12 cellular contexts compared by ENCODE assay signal in genomic region chr22:23068832-23069385, GRCh38. TPM values are rescaled to one million over a fixed set of nuclear protein-coding genes. Genes with fewer than 3 reads are reported as not detected.
DNase-seq lines count a peak whose midpoint lies in the region; FAIRE-seq and TF ChIP-seq lines count a peak whose summit lies in the region.
"Had no signal": no experiment of that assay in that cellular context is flagged by ENCODE, and none has a peak within 500 bp of the region (broad histone marks: within the 10 kb centered on the region; RNA-seq: fewer than 3 reads in every experiment).

No MANE protein-coding gene starts in this region.

- FAIRE-seq in HTR-8/SVneo (lab: Jason Lieb, UNC), result peak; percentile 48
- FAIRE-seq: colon, GM12878 had no signal

- POLR2A ChIA-PET in CD4-positive, alpha-beta memory T cell (lab: Charles Lee; ENCODE audit: partially characterized antibody), result interaction anchor here (1.5 kb wide), 1 partner anchor 1486 kb away, joined by 3 read pairs; the partner anchor contains the start of gene GUCD1
- POLR2A ChIA-PET in RWPE1 (lab: Yijun Ruan, JAX; ENCODE audit: low non-redundant PET), result no interaction called here

- no peaks in the 10 kb centered on the region for H3K36me3 Mint-ChIP-seq in CD4-positive, alpha-beta memory T cell

- DNase-seq in CD4-positive, alpha-beta memory T cell, result peak in 1 of 5 donors; percentile 4
- no peak for DNase-seq in HTR-8/SVneo (ENCODE audit: insufficient read length, low spot score)
- peak in 8 of 10 donors; percentile 2 to 39 (median 24) for DNase-seq in dorsolateral prefrontal cortex
- no peak for DNase-seq in GM20000 (ENCODE audit: low spot score)
- no peak for DNase-seq in RWPE1 (ENCODE audit: low spot score)
- DNase-seq in retina, result no peak
- DNase-seq: DMS 273 treated with DMSO at 0.1 percent for 48 hours; NCI-H2171 treated with DMSO at 0.1 percent for 48 hours; stimulated activated naive CD8-positive, alpha-beta T cell treated with anti-CD3 and anti-CD28 coated beads, Interleukin-15, Interleukin-2, amounts not matched to agents 100 U/mL and 50 U/mL, for 24 hours had no signal

- peaks cover 11% of the 10 kb centered on the region for H3K4me1 ChIP-seq in CD4-positive, alpha-beta memory T cell (ENCODE audit: insufficient read depth, low read length)
- H3K4me1 ChIP-seq in neuron (ENCODE audit: insufficient read depth, low read length), result peaks cover 17% of the 10 kb centered on the region

- H3K4me3 Mint-ChIP-seq in CD4-positive, alpha-beta memory T cell, result peak overlapping the region; percentile 79 to 95 (median 86)

- no peaks in the 10 kb centered on the region for H3K9me3 Mint-ChIP-seq in CD4-positive, alpha-beta memory T cell

- peaks cover 3% of the 10 kb centered on the region for H3K27me3 ChIP-seq in CD4-positive, alpha-beta memory T cell (ENCODE audit: insufficient read depth, low read length)
- H3K27me3 ChIP-seq in dorsolateral prefrontal cortex, result no peaks in the 10 kb centered on the region
- H3K27me3 ChIP-seq in neuron (ENCODE audit: insufficient read depth, low read length), result peaks cover 13% of the 10 kb centered on the region

- H3K36me3 ChIP-seq in CD4-positive, alpha-beta memory T cell (ENCODE audit: insufficient read depth, low read length), result no peaks in the 10 kb centered on the region
- peaks cover 5% of the 10 kb centered on the region for H3K36me3 ChIP-seq in neuron (ENCODE audit: insufficient read depth, low read length)

- H2AFZ ChIP-seq in neuron (ENCODE audit: low read depth, low read length), result peak overlapping the region; percentile 93

- TF ChIP-seq CTCF in dorsolateral prefrontal cortex (IDR thresholded peaks at IDR 0.05 in 54 of 56, conservative IDR thresholded peaks at IDR 0.05 in 2 of 56; ENCODE audit: low read depth in 1 of 56, partially characterized antibody in 56 of 56), result no peak
- no peak for TF ChIP-seq CTCF in GM20000 (IDR thresholded peaks at IDR 0.05; ENCODE audit: extremely low read depth, missing control alignments)
- TF ChIP-seq CTCF in RWPE1 (conservative IDR thresholded peaks at IDR 0.05; ENCODE audit: low read depth), result no peak

- H3K27me3 Mint-ChIP-seq in CD4-positive, alpha-beta memory T cell, result no peaks in the 10 kb centered on the region

- peak overlapping the region in 5 of 7 donors; percentile 52 to 91 (median 75) for H3K27ac Mint-ChIP-seq in CD4-positive, alpha-beta memory T cell

- H3K9me3 ChIP-seq in CD4-positive, alpha-beta memory T cell (ENCODE audit: control insufficient read depth in 1 of 2, low read length in 2 of 2), result no peaks in the 10 kb centered on the region
- H3K9me3 ChIP-seq in neuron (ENCODE audit: low read length), result no peaks in the 10 kb centered on the region

- H3K27ac ChIP-seq in CD4-positive, alpha-beta memory T cell (ENCODE audit: low read depth, low read length), result no peak overlapping the region
- H3K27ac ChIP-seq in dorsolateral prefrontal cortex (peak overlapping the region in 37 of 59 donors; percentile 7 to 91 (median 78)), RWPE1 (no peak overlapping the region)

- CTCF ChIA-PET in CD4-positive, alpha-beta memory T cell (lab: Charles Lee; ENCODE audit: partially characterized antibody), result interaction anchor here (1.5 to 1.6 kb wide), 2 partner anchors 50 to 105 kb away, joined by 3 to 4 read pairs; no protein-coding TSS in a partner anchor
- CTCF ChIA-PET in RWPE1 (lab: Yijun Ruan, JAX), result interaction anchor here (0.7 kb wide), 1 partner anchor 726 kb away, joined by 5 read pairs; no protein-coding TSS in a partner anchor

- intact Hi-C loops in CD4-positive, alpha-beta memory T cell (cut with micrococcal nuclease), result loop anchor here (5.0 kb wide), 1 partner anchor 68 kb away; no protein-coding TSS in a partner anchor
- intact Hi-C loops in dorsolateral prefrontal cortex (cut with DNase I), result loop anchor here in 1 of 2 donors (5.0 kb wide), 1 partner anchor 213 kb away; no protein-coding TSS in a partner anchor

- peaks cover 4 to 23% (median 9%) of the 10 kb centered on the region in 4 donors for H3K4me1 Mint-ChIP-seq in CD4-positive, alpha-beta memory T cell

- H3K4me3 ChIP-seq in CD4-positive, alpha-beta memory T cell (ENCODE audit: low read length in 2 of 2), result no peak overlapping the region
- peak overlapping the region in 41 of 59 donors; percentile 59 to 89 (median 75) for H3K4me3 ChIP-seq in dorsolateral prefrontal cortex
- no peak overlapping the region for H3K4me3 ChIP-seq in neuron (ENCODE audit: low read length)

RNA-seq across cellular contexts. Expression of gene GNAZ, which starts 1.4 kb away (rescaled TPM):
- total RNA-seq in CD4-positive, alpha-beta memory T cell, result under 1 TPM; 0.36 to 0.76 TPM
- under 1 TPM in 1 of 2 donors, not detected in 1; 0.05 TPM for polyA plus RNA-seq in CD4-positive, alpha-beta memory T cell
- total RNA-seq in dorsolateral prefrontal cortex, result 100 to 1,000 TPM in 10 of 120 experiments, 10 to 100 TPM in 110; 66.2 to 113 (median 85.3) TPM

Comparison
In these comparisons a context has a peak if more than half of its experiments do, and no peak if none do; other contexts are left out.
1. DNase-seq: peak in dorsolateral prefrontal cortex (8 of 10); none in HTR-8/SVneo (single experiment), GM20000 (single experiment), RWPE1 (single experiment) and retina (single experiment).
2. H3K27ac ChIP-seq: peak in dorsolateral prefrontal cortex (37 of 59); none in CD4-positive, alpha-beta memory T cell (single experiment) and RWPE1 (single experiment).
3. H3K4me3 ChIP-seq: peak in dorsolateral prefrontal cortex (41 of 59); none in CD4-positive, alpha-beta memory T cell (0 of 2) and neuron (single experiment).
4. RNA of gene GNAZ, which starts 1.4 kb away (total RNA-seq): 66.2 to 113 TPM in dorsolateral prefrontal cortex; 0.36 to 0.76 TPM in CD4-positive, alpha-beta memory T cell; every median in the first group is over 10 times any median in the second.